ENCODE assay signal across 3 cellular contexts in the genomic region with DNA sequence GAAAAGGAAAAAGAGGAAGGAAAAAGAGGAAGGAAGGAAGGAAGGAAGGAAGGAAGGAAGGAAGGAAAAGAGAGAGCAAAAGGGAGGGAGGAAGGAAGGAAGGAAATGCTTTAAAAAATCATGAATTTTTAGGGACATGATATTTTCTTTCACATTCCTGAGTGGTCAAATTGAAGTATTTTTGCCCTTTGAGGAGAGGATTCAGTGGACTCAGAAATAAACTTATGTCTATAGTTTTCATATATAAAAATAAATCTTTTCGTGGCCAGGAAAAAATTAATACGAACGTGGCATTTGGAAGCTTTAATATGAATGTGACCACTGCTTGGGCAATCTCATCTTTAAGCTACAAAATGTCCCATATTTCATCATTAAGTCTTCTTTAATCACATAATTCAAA.
"Had no signal": no experiment of that assay in that cellular context is flagged by ENCODE, and none has a peak within 500 bp of the region (broad histone marks: within the 10 kb centered on the region; RNA-seq: fewer than 3 reads in every experiment).

No MANE protein-coding gene starts in this region.

- H3K4me3 ChIP-seq: GM12878 had no signal

- DNase-seq: GDM1, GF-D8 had no signal
